ENCODE assay signal across 6 cellular contexts in genomic region chrX:3375878-3376508, GRCh38. TPM values are rescaled to one million over a fixed set of nuclear protein-coding genes. Genes with fewer than 3 reads are reported as not detected.
"Had no signal": no experiment of that assay in that cellular context is flagged by ENCODE, and none has a peak within 500 bp of the region (broad histone marks: within the 10 kb centered on the region; RNA-seq: fewer than 3 reads in every experiment).

No MANE protein-coding gene starts in this region.

RNA-seq across cellular contexts. Expression of gene MXRA5, which starts 29.5 kb away (rescaled TPM):
- total RNA-seq: activated CD4-positive, alpha-beta memory T cell treated with anti-CD3 and anti-CD28 coated beads, Interleukin-2, amount 10 ng/mL, durations not matched to agents 7 days and 5 days; activated CD4-positive, alpha-beta T cell treated with anti-CD3 and anti-CD28 coated beads, Interleukin-2, amount 10 ng/mL, durations not matched to agents 7 days and 5 days; activated naive CD4-positive, alpha-beta T cell treated with anti-CD3 and anti-CD28 coated beads, Interleukin-2, amount 50 U/mL, for 72 hours; activated naive CD8-positive, alpha-beta T cell treated with anti-CD3 and anti-CD28 coated beads, Interleukin-2, amount 10 ng/mL, durations not matched to agents 7 days and 5 days; activated T-cell treated with anti-CD3 and anti-CD28 coated beads, Interleukin-2, amount 50 U/mL, for 72 hours; T-helper 2 cell treated with Interferon-gamma antibody and Interleukin-4, amounts not matched to agents 100 ng/mL and 5 ng/mL, for 36 hours had no signal
